Comparison of ENCODE assay signal across 9 cellular contexts in genomic region chr16:68590201-68590994, GRCh38. TPM values are rescaled to one million over a fixed set of nuclear protein-coding genes. Genes with fewer than 3 reads are reported as not detected.
DNase-seq lines count a peak whose midpoint lies in the region; ATAC-seq and TF ChIP-seq lines count a peak whose summit lies in the region.
"Had no signal": no experiment of that assay in that cellular context is flagged by ENCODE, and none has a peak within 500 bp of the region (broad histone marks: within the 10 kb centered on the region; RNA-seq: fewer than 3 reads in every experiment).

No MANE protein-coding gene starts in this region.

- H3K4me3 ChIP-seq in AG09309 (ENCODE audit: control insufficient read depth, low read depth, low read length) (no peak overlapping the region), adrenal gland (no peak overlapping the region)

- H3K9me3 ChIP-seq in adrenal gland (replicated peaks in 1 of 3), result no peaks in the 10 kb centered on the region

- H3K36me3 ChIP-seq in adrenal gland (replicated peaks in 1 of 2), result no peaks in the 10 kb centered on the region

- DNase-seq in AG09309 (ENCODE audit: low read depth) (peak; percentile 10), HK-2 (ENCODE audit: unreplicated experiment) (peak; percentile 20), T-helper 1 cell (peak; percentile 22 to 63 (median 37)), adrenal gland (peak in 6 of 7 donors; percentile 31 to 58 (median 46)), iPS-NIHi7 (ENCODE audit: extremely low spot score) (peak; percentile 95), NCI-H1048 (lab: John Stamatoyannopoulos, UW) (no peak)
- DNase-seq in stimulated activated CD4-positive, alpha-beta T cell treated with anti-CD3 and anti-CD28 coated beads, Interleukin-2, amount 100 ng/mL, for 24 hours, result peak; percentile 67 to 84

- H3K4me1 ChIP-seq in adrenal gland (replicated peaks in 1 of 2), result no peaks in the 10 kb centered on the region

- peak; percentile 98 for TF ChIP-seq CTCF in AG09309 (IDR thresholded peaks at IDR 0.05; ENCODE audit: control insufficient read depth, insufficient read depth, low read depth, low read length, missing control alignments)
- TF ChIP-seq CTCF in adrenal gland (IDR thresholded peaks at IDR 0.05), result peak; percentile 34 to 59 (median 42)

- no peak for ATAC-seq in HG03457 (IDR thresholded peaks at IDR 0.05; ENCODE audit: unreplicated experiment)

- no peak overlapping the region for H3K27ac ChIP-seq in adrenal gland

- no peaks in the 10 kb centered on the region for H3K27me3 ChIP-seq in adrenal gland

- intact Hi-C loops in adrenal gland (cut with DNase I), result no loop called here

- no peak for TF ChIP-seq POLR2A in adrenal gland (IDR thresholded peaks at IDR 0.05)

- 13 to 16% (median 14%) methylated on average over 17 to 26 of the region's 26 CpGs for WGBS in adrenal gland, 4 donors

RNA-seq across cellular contexts. Expression of gene ZFP90, which starts 51.3 kb away (rescaled TPM):
- 10 to 100 TPM; 11.4 to 28.6 (median 21.4) TPM for total RNA-seq in adrenal gland
- 10 to 100 TPM in 2 of 3 donors, 1 to 10 TPM in 1; 7.1 to 14.7 (median 12.4) TPM for polyA plus RNA-seq in adrenal gland

RNA-seq across cellular contexts. Expression of gene CDH3, which starts 54.7 kb away (rescaled TPM):
- 1 to 10 TPM in 5 of 8 donors, under 1 TPM in 2, not detected in 1; 0.29 to 2.5 (median 1.1) TPM for total RNA-seq in adrenal gland
- polyA plus RNA-seq in adrenal gland, result under 1 TPM; 0.16 to 0.97 (median 0.20) TPM
- total RNA-seq: skeletal muscle tissue had no signal
